In the genomic region with DNA sequence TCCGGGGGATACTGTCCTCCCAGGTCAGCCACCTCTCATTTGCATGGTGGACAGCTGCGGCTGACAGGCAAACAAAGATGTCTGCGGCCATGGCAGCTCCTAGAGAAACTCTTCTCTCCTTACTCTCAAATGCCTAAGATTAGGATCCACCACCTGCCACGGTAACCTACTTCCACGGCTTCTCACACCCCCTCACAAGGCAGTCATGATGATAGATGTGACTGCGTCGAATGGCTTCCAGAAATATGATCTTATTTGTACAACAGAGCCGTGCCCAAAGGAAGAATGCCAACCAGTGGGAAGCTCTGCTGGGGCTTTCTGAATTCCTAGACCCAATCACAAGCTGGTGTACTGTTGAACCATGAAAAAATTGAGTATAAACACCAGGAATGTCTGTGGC, we compare ENCODE assay signal across 12 cellular contexts.
"Had no signal": no experiment of that assay in that cellular context is flagged by ENCODE, and none has a peak within 500 bp of the region (broad histone marks: within the 10 kb centered on the region; RNA-seq: fewer than 3 reads in every experiment).

No MANE protein-coding gene starts in this region.

- H3K27ac Mint-ChIP-seq: activated naive CD4-positive, alpha-beta T cell treated with anti-CD3 and anti-CD28 coated beads, Interleukin-2, amount 50 U/mL, for 24 hours; brain; naive thymus-derived CD4-positive, alpha-beta T cell; progenitor cell of endocrine pancreas; stimulated activated naive B cell treated with anti-CD40 and anti-IgM and Interleukin-4, amounts not matched to agents 10 μg/mL and 1 μg/mL and 100 μg/mL, for 72 hours had no signal

- ATAC-seq: esophagus mucosa; naive thymus-derived CD4-positive, alpha-beta T cell; stimulated activated naive B cell treated with anti-CD40 and anti-IgM and Interleukin-4, amounts not matched to agents 10 μg/mL and 1 μg/mL and 100 μg/mL, for 72 hours had no signal

- H3K4me3 Mint-ChIP-seq: activated naive CD4-positive, alpha-beta T cell treated with anti-CD3 and anti-CD28 coated beads, Interleukin-2, amount 50 U/mL, for 24 hours; brain; naive thymus-derived CD4-positive, alpha-beta T cell; stimulated activated naive B cell treated with anti-CD40 and anti-IgM and Interleukin-4, amounts not matched to agents 10 μg/mL and 1 μg/mL and 100 μg/mL, for 72 hours had no signal

- H3K36me3 Mint-ChIP-seq: activated naive CD4-positive, alpha-beta T cell treated with anti-CD3 and anti-CD28 coated beads, Interleukin-2, amount 50 U/mL, for 24 hours; naive thymus-derived CD4-positive, alpha-beta T cell had no signal

- DNase-seq: cerebellar nuclear complex; lower lobe of right lung; midbrain; naive thymus-derived CD4-positive, alpha-beta T cell; stimulated activated CD4-positive, alpha-beta T cell treated with anti-CD3 and anti-CD28 coated beads, Interleukin-2, amount 100 ng/mL, for 24 hours; stimulated activated naive B cell treated with anti-CD40 and anti-IgM and Interleukin-4, amounts not matched to agents 10 μg/mL and 1 μg/mL and 100 μg/mL, for 72 hours; T-helper 2 cell; upper lobe of left lung had no signal

- H3K4me1 Mint-ChIP-seq: activated naive CD4-positive, alpha-beta T cell treated with anti-CD3 and anti-CD28 coated beads, Interleukin-2, amount 50 U/mL, for 24 hours; naive thymus-derived CD4-positive, alpha-beta T cell had no signal

- H3K9me3 Mint-ChIP-seq: activated naive CD4-positive, alpha-beta T cell treated with anti-CD3 and anti-CD28 coated beads, Interleukin-2, amount 50 U/mL, for 24 hours; naive thymus-derived CD4-positive, alpha-beta T cell; stimulated activated naive B cell treated with anti-CD40 and anti-IgM and Interleukin-4, amounts not matched to agents 10 μg/mL and 1 μg/mL and 100 μg/mL, for 72 hours had no signal

- H3K27me3 Mint-ChIP-seq: progenitor cell of endocrine pancreas; stimulated activated naive B cell treated with anti-CD40 and anti-IgM and Interleukin-4, amounts not matched to agents 10 μg/mL and 1 μg/mL and 100 μg/mL, for 72 hours had no signal
